ENCODE assay signal across 8 cellular contexts in the genomic region with DNA sequence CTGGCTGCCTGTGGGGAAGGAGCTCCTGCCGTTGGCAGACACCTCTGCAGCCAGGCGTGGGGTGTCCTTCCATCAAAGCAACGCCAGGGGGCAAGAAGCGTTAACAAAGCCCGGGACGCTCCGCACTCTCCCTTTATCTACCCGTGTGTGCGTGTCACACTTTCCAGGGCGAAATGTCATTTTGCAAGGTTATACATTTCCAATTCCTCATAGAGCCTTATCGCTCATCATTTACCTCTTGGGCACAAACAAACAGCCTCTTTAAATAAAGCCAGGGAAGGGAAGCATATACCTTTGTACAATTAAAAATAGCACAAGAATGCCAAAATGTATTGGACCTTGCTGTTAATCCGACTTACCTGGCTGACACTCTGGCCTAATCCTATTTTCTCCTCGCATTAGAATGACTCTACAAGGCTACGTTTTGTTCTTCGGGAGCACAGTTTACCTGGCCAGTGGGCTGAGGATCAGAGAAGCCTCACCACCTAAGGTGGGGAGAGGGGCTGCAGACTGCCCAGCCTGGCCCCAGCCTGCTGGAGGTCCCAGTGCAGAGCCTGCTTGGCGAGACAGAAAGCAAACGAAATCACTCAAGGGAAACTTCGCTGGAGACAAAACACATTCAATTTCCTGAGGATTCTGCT.
A peak's percentile ranks its signal among the peaks of the same experiment; 100 is the strongest.
DNase-seq lines count a peak whose midpoint lies in the region; ATAC-seq and TF ChIP-seq lines count a peak whose summit lies in the region.

No MANE protein-coding gene starts in this region.

- POLR2A ChIA-PET in PC-3 (lab: Charles Lee; ENCODE audit: unreplicated experiment) = interaction anchor here (0.6 kb wide), 1 partner anchor 163 kb away, joined by 3 read pairs; no protein-coding TSS in a partner anchor

- no peaks in the 10 kb centered on the region for H3K9me3 Mint-ChIP-seq in activated T-cell treated with anti-CD3 and anti-CD28 coated beads, Interleukin-2, amount 50 U/mL, for 4 hours

- H3K27me3 ChIP-seq in PC-3 (ENCODE audit: low read length) = peaks cover 95% of the 10 kb centered on the region
- peaks cover 100% of the 10 kb centered on the region for H3K27me3 ChIP-seq in neutrophil

- H3K4me1 ChIP-seq in PC-3 (ENCODE audit: insufficient read depth, low read length) (0 out of 2 replicates have a peak, but pooled peaks cover 4% of the 10 kb centered on the region), neutrophil (ENCODE audit: control insufficient read depth in 1 of 2, insufficient read depth in 1 of 2, low read depth in 1 of 2, low read length in 1 of 2) (peaks cover 19 to 38% of the 10 kb centered on the region in 2 experiments)

- H3K9me3 ChIP-seq in PC-3 (ENCODE audit: low read length) (no peaks in the 10 kb centered on the region), neutrophil (no peaks in the 10 kb centered on the region)

- peaks cover 27% of the 10 kb centered on the region for H3K4me1 Mint-ChIP-seq in activated T-cell treated with anti-CD3 and anti-CD28 coated beads, Interleukin-2, amount 50 U/mL, for 4 hours (ENCODE audit: low read depth)

- no peak overlapping the region for H3K4me3 ChIP-seq in PC-3 (ENCODE audit: low read length)
- no peak overlapping the region for H3K4me3 ChIP-seq in fibroblast of mammary gland (ENCODE audit: control insufficient read depth, low read depth, low read length)
- H3K4me3 ChIP-seq in neutrophil (ENCODE audit: low read depth in 1 of 2, low read length in 1 of 2) = no peak overlapping the region

- H3K27me3 Mint-ChIP-seq in activated T-cell treated with anti-CD3 and anti-CD28 coated beads, Interleukin-2, amount 50 U/mL, for 4 hours (ENCODE audit: low read depth) = peaks cover 90% of the 10 kb centered on the region

- H3K27ac ChIP-seq in PC-3 (ENCODE audit: low read length) = no peak overlapping the region
- H3K27ac ChIP-seq in neutrophil = no peak overlapping the region

- H4K20me1 ChIP-seq in PC-3 (ENCODE audit: low read length) = no peaks in the 10 kb centered on the region; the same call in 1 of the 2 replicates

- H3K4me3 Mint-ChIP-seq in activated T-cell treated with anti-CD3 and anti-CD28 coated beads, Interleukin-2, amount 50 U/mL, for 4 hours = no peak overlapping the region

- DNase-seq in DMS153 treated with DMSO at 0.1 percent for 48 hours (lab: John Stamatoyannopoulos, UW; ENCODE audit: unreplicated experiment) (peak; percentile 76), PC-3 (peak; percentile 75), fibroblast of mammary gland (ENCODE audit: low read depth) (peak; percentile 64), superior temporal gyrus (ENCODE audit: extremely low spot score) (peak; percentile 79)
- DNase-seq in activated T-cell treated with anti-CD3 and anti-CD28 coated beads, Interleukin-2, amount 50 U/mL, for 4 hours = peak; percentile 58

- no peaks in the 10 kb centered on the region for H3F3A ChIP-seq in PC-3 (ENCODE audit: low read length, unreplicated experiment)

- no peaks in the 10 kb centered on the region for H3K36me3 ChIP-seq in PC-3 (ENCODE audit: low read depth, low read length)
- no peaks in the 10 kb centered on the region for H3K36me3 ChIP-seq in neutrophil

- intact Hi-C loops in PC-3 (cut with micrococcal nuclease) = loop anchor here (5.0 to 10.0 kb wide), 2 partner anchors 142 to 354 kb away; no protein-coding TSS in a partner anchor

- no peaks in the 10 kb centered on the region for H3K36me3 Mint-ChIP-seq in activated T-cell treated with anti-CD3 and anti-CD28 coated beads, Interleukin-2, amount 50 U/mL, for 4 hours (ENCODE audit: insufficient read depth)

- TF ChIP-seq RAD21 in Ishikawa (IDR thresholded peaks at IDR 0.05; ENCODE audit: low read depth) = peak; percentile 54

- H3K9ac ChIP-seq in PC-3 (ENCODE audit: low read length) = no peak overlapping the region

- H3K9me2 ChIP-seq in PC-3 (replicated peaks; ENCODE audit: low read length) = no peaks in the 10 kb centered on the region

- ATAC-seq in GM21528 (IDR thresholded peaks at IDR 0.05; ENCODE audit: low FRiP score, unreplicated experiment) (peak; percentile 90), PC-3 (peak; percentile 76)
- ATAC-seq in activated T-cell treated with anti-CD3 and anti-CD28 coated beads, Interleukin-2, amount 50 U/mL, for 4 hours = peak; percentile 81 to 87

- TF ChIP-seq CTCF in PC-3 (conservative IDR thresholded peaks at IDR 0.05; ENCODE audit: low read depth, low read length) (peak; percentile 74), fibroblast of mammary gland (conservative IDR thresholded peaks at IDR 0.05; ENCODE audit: control insufficient read depth, insufficient read depth, low read depth, low read length) (peak; percentile 77), neutrophil (IDR thresholded peaks at IDR 0.05) (peak; percentile 60)

- H3K79me2 ChIP-seq in PC-3 (ENCODE audit: low read length) = no peaks in the 10 kb centered on the region

- no TSS peak for BruUV-seq in PC-3 (replicated peaks; lab: Mats Ljungman, UMichigan)

- CTCF ChIA-PET in PC-3 (lab: Charles Lee) = no interaction called here

- H3K4me2 ChIP-seq in PC-3 (ENCODE audit: low read length) = peak overlapping the region; percentile 69; the same call in 1 of the 2 replicates

- H2AFZ ChIP-seq in PC-3 (ENCODE audit: low read length) = no peak overlapping the region

- TF ChIP-seq EP300 in Ishikawa (IDR thresholded peaks at IDR 0.05; ENCODE audit: borderline replicate concordance) = no peak

TF ChIP-seq in Ishikawa, 13 proteins besides CTCF, POLR2A, EP300 and RAD21:
- no peak for TF ChIP-seq EGR1 (IDR thresholded peaks at IDR 0.05)
